In genomic region chr12:94768398-94769039, GRCh38 we compare ENCODE assay signal across 9 cellular contexts.
DNase-seq lines count a peak whose midpoint lies in the region; ATAC-seq, FAIRE-seq and TF ChIP-seq lines count a peak whose summit lies in the region.
"Had no signal": no experiment of that assay in that cellular context is flagged by ENCODE, and none has a peak within 500 bp of the region (broad histone marks: within the 10 kb centered on the region; RNA-seq: fewer than 3 reads in every experiment).

No MANE protein-coding gene starts in this region.

- peak overlapping the region; percentile 50 for H3K4me3 ChIP-seq in GM12864 (ENCODE audit: low read depth, low read length)
- H3K4me3 ChIP-seq in GM12878, result peak overlapping the region; percentile 55
- H3K4me3 ChIP-seq in brain microvascular endothelial cell (ENCODE audit: low read depth, low read length), result no peak overlapping the region
- H3K4me3 ChIP-seq: pancreas had no signal

- peak overlapping the region; percentile 82 for H3K4me2 ChIP-seq in GM12878 (ENCODE audit: control insufficient read depth, insufficient read depth)

- TF ChIP-seq RAD21 in GM12878 (IDR thresholded peaks at IDR 0.05; ENCODE audit: insufficient read depth, low read depth, low read length), result no peak

- CTCF ChIA-PET in GM12878 (lab: Yijun Ruan, JAX), result interaction anchor here (1.5 to 2.8 kb wide), 5 partner anchors 47 to 164 kb away, joined by 3 to 22 read pairs (median 8); no protein-coding TSS in a partner anchor
- CTCF ChIA-PET in activated CD4-positive, alpha-beta memory T cell treated with anti-CD3 and anti-CD28 coated beads, Interleukin-2, amount 10 ng/mL, durations not matched to agents 7 days and 5 days (lab: Charles Lee), result interaction anchor here (0.6 kb wide), 1 partner anchor 855 kb away, joined by 3 read pairs; no protein-coding TSS in a partner anchor

- H3K9me3 Mint-ChIP-seq in activated CD4-positive, alpha-beta memory T cell treated with anti-CD3 and anti-CD28 coated beads, Interleukin-2, amount 10 ng/mL, durations not matched to agents 7 days and 5 days, result no peaks in the 10 kb centered on the region

- H3K36me3 ChIP-seq in GM12878 (ENCODE audit: control insufficient read depth in 2 of 2, insufficient read depth in 2 of 2, low read length in 1 of 2) (peaks cover 1 to 3% of the 10 kb centered on the region in 2 experiments; a peak in 1 of 4 replicates), brain microvascular endothelial cell (replicated peaks) (no peaks in the 10 kb centered on the region)
- H3K36me3 ChIP-seq: pancreas had no signal

- DNase-seq in GM12864 (ENCODE audit: low read depth) (no peak), GM12878 (ENCODE audit: low read depth, low spot score) (peak; percentile 51), brain microvascular endothelial cell (no peak), SKM-1 treated with dmso at 0.1 percent for 144 hours (lab: John Stamatoyannopoulos, UW; ENCODE audit: unreplicated experiment) (no peak), D721Med (ENCODE audit: insufficient read length, low spot score) (no peak)
- DNase-seq in activated CD4-positive, alpha-beta memory T cell treated with anti-CD3 and anti-CD28 coated beads, Interleukin-2, amount 10 ng/mL, durations not matched to agents 7 days and 5 days, result no peak
- DNase-seq: pancreas had no signal

- peak overlapping the region; percentile 78 for H3K27ac ChIP-seq in GM12878 (ENCODE audit: control insufficient read depth, insufficient read depth)
- no peak overlapping the region for H3K27ac ChIP-seq in brain microvascular endothelial cell
- H3K27ac ChIP-seq: pancreas had no signal

- in situ Hi-C loops in GM12878 (cut with MboI) (no loop called here), brain microvascular endothelial cell (cut with HindIII; ENCODE audit: low pct_ligation_motif_present, low sequenced_read_pairs) (no loop called here)

- peaks cover 8% of the 10 kb centered on the region for H3K4me1 Mint-ChIP-seq in activated CD4-positive, alpha-beta memory T cell treated with anti-CD3 and anti-CD28 coated beads, Interleukin-2, amount 10 ng/mL, durations not matched to agents 7 days and 5 days

- H3K27me3 ChIP-seq in GM12878 (replicated peaks in 1 of 2; ENCODE audit: control insufficient read depth in 2 of 2, insufficient read depth in 2 of 2, low read length in 1 of 2), result no peaks in the 10 kb centered on the region
- no peaks in the 10 kb centered on the region for H3K27me3 ChIP-seq in brain microvascular endothelial cell (replicated peaks)
- H3K27me3 ChIP-seq: pancreas had no signal

- peaks cover 35% of the 10 kb centered on the region for H3K27me3 Mint-ChIP-seq in activated CD4-positive, alpha-beta memory T cell treated with anti-CD3 and anti-CD28 coated beads, Interleukin-2, amount 10 ng/mL, durations not matched to agents 7 days and 5 days

- POLR2A ChIA-PET in GM12878 (lab: Charles Lee), result interaction anchor here (1.3 to 3.1 kb wide), 7 partner anchors 20 to 148 kb away, joined by 3 to 28 read pairs (median 8); no protein-coding TSS in a partner anchor
- POLR2A ChIA-PET in activated CD4-positive, alpha-beta memory T cell treated with anti-CD3 and anti-CD28 coated beads, Interleukin-2, amount 10 ng/mL, durations not matched to agents 7 days and 5 days (lab: Charles Lee), result no interaction called here

- intact Hi-C loops in GM12878 (cut with micrococcal nuclease; ENCODE audit: unreplicated experiment), result loop anchor here (2.0 to 10.0 kb wide), 3 partner anchors 50 to 124 kb away; no protein-coding TSS in a partner anchor

- H4K20me1 ChIP-seq in GM12878 (ENCODE audit: control insufficient read depth, insufficient read depth), result no peaks in the 10 kb centered on the region

- peak overlapping the region; percentile 30 for H3K9ac ChIP-seq in GM12878 (ENCODE audit: control insufficient read depth, insufficient read depth, low read length)

- SMC1A ChIA-PET in GM12878 (lab: Charles Lee; ENCODE audit: uncharacterized antibody, unreplicated experiment), result interaction anchor here (0.7 to 3.8 kb wide), 18 partner anchors 9 to 148 kb away, joined by 3 to 65 read pairs (median 4); no protein-coding TSS in a partner anchor

- no peak for TF ChIP-seq EP300 in GM12878 (IDR thresholded peaks at IDR 0.05; ENCODE audit: borderline replicate concordance in 1 of 2, control insufficient read depth in 1 of 2, low read depth in 2 of 2, low read length in 2 of 2)

- FAIRE-seq in GM12878 (lab: Jason Lieb, UNC) (no peak), D721Med (lab: Jason Lieb, UNC) (no peak)
- FAIRE-seq: pancreas had no signal

- peak; percentile 30; the same call in 1 of the 2 replicates for TF ChIP-seq POLR2A in GM12878 (IDR thresholded peaks at IDR 0.05; ENCODE audit: low read depth, low read length)

- ATAC-seq in GM21360 (IDR thresholded peaks at IDR 0.05; ENCODE audit: unreplicated experiment), result peak; percentile 41
- ATAC-seq in HG03103 (IDR thresholded peaks at IDR 0.05; ENCODE audit: low read depth, unreplicated experiment), result peak; percentile 39
- ATAC-seq in GM12878, result peak; percentile 64

- under 1% methylated on average over 7 of the region's 7 CpGs for WGBS in GM12878 (ENCODE audit: insufficient coverage, insufficient replicate concordance, low lambda C conversion rate, missing lambda C conversion rate)

- H3K27ac Mint-ChIP-seq in activated CD4-positive, alpha-beta memory T cell treated with anti-CD3 and anti-CD28 coated beads, Interleukin-2, amount 10 ng/mL, durations not matched to agents 7 days and 5 days, result no peak overlapping the region

- peaks cover 42% of the 10 kb centered on the region for H3K4me1 ChIP-seq in GM12878 (ENCODE audit: control insufficient read depth, insufficient read depth, low read length)

- H3K79me2 ChIP-seq in GM12878 (ENCODE audit: control insufficient read depth, insufficient read depth, low read length), result peaks cover 66% of the 10 kb centered on the region

- no peak for TF ChIP-seq CTCF in GM12864 (IDR thresholded peaks at IDR 0.05; ENCODE audit: low read depth, low read length, missing control alignments)
- no peak for TF ChIP-seq CTCF in GM12878 (IDR thresholded peaks at IDR 0.05 in 2 of 3, conservative IDR thresholded peaks at IDR 0.05 in 1 of 3; ENCODE audit: control insufficient read depth in 2 of 3, extremely low read depth in 1 of 3, insufficient read depth in 1 of 3, low read depth in 3 of 3, low read length in 3 of 3)
- TF ChIP-seq CTCF in brain microvascular endothelial cell (IDR thresholded peaks at IDR 0.05; ENCODE audit: low read depth, low read length, missing control alignments), result no peak
- TF ChIP-seq CTCF in D721Med (IDR thresholded peaks at IDR 0.05; ENCODE audit: insufficient read depth, missing control alignments), result no peak

- no peak overlapping the region; the same call in 1 of the 2 replicates for H2AFZ ChIP-seq in GM12878 (ENCODE audit: control insufficient read depth, low read depth, low read length)

- BruUV-seq in GM12878 (replicated peaks; lab: Mats Ljungman, UMichigan), result TSS peak; percentile 12

- H3K4me3 Mint-ChIP-seq in activated CD4-positive, alpha-beta memory T cell treated with anti-CD3 and anti-CD28 coated beads, Interleukin-2, amount 10 ng/mL, durations not matched to agents 7 days and 5 days, result no peak overlapping the region

- H3K36me3 Mint-ChIP-seq in activated CD4-positive, alpha-beta memory T cell treated with anti-CD3 and anti-CD28 coated beads, Interleukin-2, amount 10 ng/mL, durations not matched to agents 7 days and 5 days (ENCODE audit: low read depth), result no peaks in the 10 kb centered on the region

- H3K9me3 ChIP-seq in GM12878 (replicated peaks; ENCODE audit: control insufficient read depth, insufficient read depth, low read length), result no peaks in the 10 kb centered on the region; the same call in 2 of the 3 replicates
- H3K9me3 ChIP-seq: pancreas had no signal

- RAD21 ChIA-PET in GM12878 (lab: Charles Lee; ENCODE audit: unreplicated experiment), result interaction anchor here (0.6 to 4.1 kb wide), 11 partner anchors 20 to 482 kb away, joined by 3 to 60 read pairs (median 5); no protein-coding TSS in a partner anchor

TF ChIP-seq in GM12878, 131 proteins besides CTCF, POLR2A, EP300 and RAD21:
- no peak for TF ChIP-seq NKRF (conservative IDR thresholded peaks at IDR 0.05)
- 0 out of 2 replicates have a peak, but pooled peaks have one; percentile 7 for TF ChIP-seq NR2F1 (conservative IDR thresholded peaks at IDR 0.05)
- peak; percentile 23; the same call in 1 of the 2 replicates for TF ChIP-seq POLR2AphosphoS5 (IDR thresholded peaks at IDR 0.05; ENCODE audit: low read length)
- TF ChIP-seq MTA3 (IDR thresholded peaks at IDR 0.05; ENCODE audit: borderline replicate concordance, low read length), result peak; percentile 37; the same call in 1 of the 2 replicates
